22 cellular contexts compared by ENCODE assay signal in the genomic region with DNA sequence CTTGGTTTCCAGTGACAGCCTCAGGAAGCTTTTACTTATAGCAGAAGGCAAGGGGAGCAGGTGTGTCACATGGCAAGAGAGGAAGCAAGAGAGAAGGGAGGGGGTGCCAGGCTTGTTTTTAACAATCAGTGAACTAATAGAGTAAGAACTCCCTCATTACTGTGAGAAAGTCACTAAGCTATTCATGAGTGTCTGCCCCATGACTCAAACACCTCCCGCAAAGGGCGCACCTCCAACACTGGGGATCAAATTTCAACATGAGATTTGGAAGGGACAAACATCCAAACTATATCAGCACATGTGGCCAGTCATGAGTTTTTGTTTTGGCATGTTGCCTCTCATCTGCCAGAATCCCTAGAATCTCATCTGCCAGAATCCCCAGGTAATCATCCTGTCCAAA.
A peak's percentile ranks its signal among the peaks of the same experiment; 100 is the strongest.
DNase-seq lines count a peak whose midpoint lies in the region; ATAC-seq and TF ChIP-seq lines count a peak whose summit lies in the region.
"Had no signal": no experiment of that assay in that cellular context is flagged by ENCODE, and none has a peak within 500 bp of the region (broad histone marks: within the 10 kb centered on the region; RNA-seq: fewer than 3 reads in every experiment).

No MANE protein-coding gene starts in this region.

- H3K4me1 Mint-ChIP-seq in activated CD4-positive, alpha-beta T cell treated with anti-CD3 and anti-CD28 coated beads, Interleukin-2, amount 10 ng/mL, durations not matched to agents 24 days and 14 days, result peaks cover 4% of the 10 kb centered on the region
- no peaks in the 10 kb centered on the region for H3K4me1 Mint-ChIP-seq in activated CD4-positive, alpha-beta T cell treated with anti-CD3 and anti-CD28 coated beads for 36 hours
- H3K4me1 Mint-ChIP-seq: activated naive CD4-positive, alpha-beta T cell treated with anti-CD3 and anti-CD28 coated beads, Interleukin-2, amount 50 U/mL, for 24 hours; neural crest cell had no signal

- no peak for ATAC-seq in activated CD4-positive, alpha-beta T cell treated with anti-CD3 and anti-CD28 coated beads for 36 hours
- ATAC-seq in HG02852 (IDR thresholded peaks at IDR 0.05; ENCODE audit: unreplicated experiment) (no peak), HG02885 (IDR thresholded peaks at IDR 0.05; ENCODE audit: poor library complexity, unreplicated experiment) (no peak)
- ATAC-seq: A549; activated T-cell treated with anti-CD3 and anti-CD28 coated beads, Interleukin-2, amount 50 U/mL, for 72 hours; heart left ventricle; sciatic nerve had no signal

- H3K4me3 ChIP-seq in fibroblast of mammary gland (ENCODE audit: control insufficient read depth, low read depth, low read length) (no peak overlapping the region), skeletal muscle cell (ENCODE audit: low read depth, low read length) (no peak overlapping the region)
- H3K4me3 ChIP-seq: A549, BLaER1, heart left ventricle, left ventricle myocardium inferior had no signal

- peak; percentile 49 for DNase-seq in activated CD4-positive, alpha-beta T cell treated with anti-CD3 and anti-CD28 coated beads, Interleukin-2, amount 10 ng/mL, durations not matched to agents 24 days and 14 days
- no peak for DNase-seq in activated CD4-positive, alpha-beta T cell treated with anti-CD3 and anti-CD28 coated beads for 36 hours
- DNase-seq in amniotic epithelial cell (ENCODE audit: low read depth) (peak; percentile 14), fibroblast of mammary gland (ENCODE audit: low read depth) (peak; percentile 83), skeletal muscle cell (ENCODE audit: low read depth) (peak; percentile 7), DMS53 treated with DMSO at 0.1 percent for 48 hours (lab: John Stamatoyannopoulos, UW; ENCODE audit: unreplicated experiment) (no peak)
- DNase-seq: activated CD4-positive, alpha-beta T cell treated with anti-CD3 and anti-CD28 coated beads for 4 hours; activated T-cell treated with anti-CD3 and anti-CD28 coated beads, Interleukin-2, amount 50 U/mL, for 72 hours; Caco-2; heart left ventricle; left ventricle myocardium inferior; NCI-H1048; NCI-H2029 treated with DMSO at 0.1 percent for 48 hours; NCI-H510A; posterior cingulate gyrus had no signal

- H3K27me3 Mint-ChIP-seq in activated CD4-positive, alpha-beta T cell treated with anti-CD3 and anti-CD28 coated beads, Interleukin-2, amount 10 ng/mL, durations not matched to agents 24 days and 14 days, result no peaks in the 10 kb centered on the region
- no peaks in the 10 kb centered on the region for H3K27me3 Mint-ChIP-seq in activated CD4-positive, alpha-beta T cell treated with anti-CD3 and anti-CD28 coated beads for 36 hours
- H3K27me3 Mint-ChIP-seq: activated naive CD4-positive, alpha-beta T cell treated with anti-CD3 and anti-CD28 coated beads, Interleukin-2, amount 50 U/mL, for 24 hours had no signal

- H3K36me3 Mint-ChIP-seq in activated CD4-positive, alpha-beta T cell treated with anti-CD3 and anti-CD28 coated beads, Interleukin-2, amount 10 ng/mL, durations not matched to agents 24 days and 14 days (ENCODE audit: low read depth), result no peaks in the 10 kb centered on the region
- H3K36me3 Mint-ChIP-seq in activated CD4-positive, alpha-beta T cell treated with anti-CD3 and anti-CD28 coated beads for 36 hours (ENCODE audit: low read depth), result no peaks in the 10 kb centered on the region
- H3K36me3 Mint-ChIP-seq: activated naive CD4-positive, alpha-beta T cell treated with anti-CD3 and anti-CD28 coated beads, Interleukin-2, amount 50 U/mL, for 24 hours had no signal

- intact Hi-C loops in activated CD4-positive, alpha-beta T cell treated with anti-CD3 and anti-CD28 coated beads, Interleukin-2, amount 10 ng/mL, durations not matched to agents 24 days and 14 days (cut with micrococcal nuclease), result no loop called here
- intact Hi-C loops in activated CD4-positive, alpha-beta T cell treated with anti-CD3 and anti-CD28 coated beads for 36 hours (cut with DNase I, micrococcal nuclease), result no loop called here

- H3K4me3 Mint-ChIP-seq in activated CD4-positive, alpha-beta T cell treated with anti-CD3 and anti-CD28 coated beads, Interleukin-2, amount 10 ng/mL, durations not matched to agents 24 days and 14 days, result no peak overlapping the region
- H3K4me3 Mint-ChIP-seq in activated CD4-positive, alpha-beta T cell treated with anti-CD3 and anti-CD28 coated beads for 36 hours, result no peak overlapping the region
- H3K4me3 Mint-ChIP-seq: activated naive CD4-positive, alpha-beta T cell treated with anti-CD3 and anti-CD28 coated beads, Interleukin-2, amount 50 U/mL, for 24 hours; activated T-cell treated with anti-CD3 and anti-CD28 coated beads, Interleukin-2, amount 50 U/mL, for 72 hours; neural crest cell had no signal

- TF ChIP-seq CTCF in fibroblast of mammary gland (conservative IDR thresholded peaks at IDR 0.05; ENCODE audit: control insufficient read depth, insufficient read depth, low read depth, low read length), result no peak

- H3K9me3 Mint-ChIP-seq in activated CD4-positive, alpha-beta T cell treated with anti-CD3 and anti-CD28 coated beads, Interleukin-2, amount 10 ng/mL, durations not matched to agents 24 days and 14 days, result no peaks in the 10 kb centered on the region
- H3K9me3 Mint-ChIP-seq in activated CD4-positive, alpha-beta T cell treated with anti-CD3 and anti-CD28 coated beads for 36 hours (ENCODE audit: low read depth), result no peaks in the 10 kb centered on the region
- H3K9me3 Mint-ChIP-seq: activated naive CD4-positive, alpha-beta T cell treated with anti-CD3 and anti-CD28 coated beads, Interleukin-2, amount 50 U/mL, for 24 hours; activated T-cell treated with anti-CD3 and anti-CD28 coated beads, Interleukin-2, amount 50 U/mL, for 72 hours had no signal

- CTCF ChIA-PET in activated CD4-positive, alpha-beta T cell treated with anti-CD3 and anti-CD28 coated beads for 36 hours (lab: Charles Lee), result no interaction called here

- POLR2A ChIA-PET in activated CD4-positive, alpha-beta T cell treated with anti-CD3 and anti-CD28 coated beads for 36 hours (lab: Charles Lee), result no interaction called here

- H3K27ac Mint-ChIP-seq in activated CD4-positive, alpha-beta T cell treated with anti-CD3 and anti-CD28 coated beads, Interleukin-2, amount 10 ng/mL, durations not matched to agents 24 days and 14 days, result no peak overlapping the region
- no peak overlapping the region for H3K27ac Mint-ChIP-seq in activated CD4-positive, alpha-beta T cell treated with anti-CD3 and anti-CD28 coated beads for 36 hours
- H3K27ac Mint-ChIP-seq: activated naive CD4-positive, alpha-beta T cell treated with anti-CD3 and anti-CD28 coated beads, Interleukin-2, amount 50 U/mL, for 24 hours; activated T-cell treated with anti-CD3 and anti-CD28 coated beads, Interleukin-2, amount 50 U/mL, for 72 hours had no signal

Comparison
In these comparisons a context has a peak if more than half of its experiments do, and no peak if none do; other contexts are left out.
1. DNase-seq: peak in activated CD4-positive, alpha-beta T cell treated with anti-CD3 and anti-CD28 coated beads, Interleukin-2, amount 10 ng/mL, durations not matched to agents 24 days and 14 days (single experiment), amniotic epithelial cell (single experiment), fibroblast of mammary gland (single experiment) and skeletal muscle cell (single experiment); none in activated CD4-positive, alpha-beta T cell treated with anti-CD3 and anti-CD28 coated beads for 36 hours (single experiment) and DMS53 treated with DMSO at 0.1 percent for 48 hours (single experiment).